Comparison of ENCODE assay signal across 8 cellular contexts in the genomic region with DNA sequence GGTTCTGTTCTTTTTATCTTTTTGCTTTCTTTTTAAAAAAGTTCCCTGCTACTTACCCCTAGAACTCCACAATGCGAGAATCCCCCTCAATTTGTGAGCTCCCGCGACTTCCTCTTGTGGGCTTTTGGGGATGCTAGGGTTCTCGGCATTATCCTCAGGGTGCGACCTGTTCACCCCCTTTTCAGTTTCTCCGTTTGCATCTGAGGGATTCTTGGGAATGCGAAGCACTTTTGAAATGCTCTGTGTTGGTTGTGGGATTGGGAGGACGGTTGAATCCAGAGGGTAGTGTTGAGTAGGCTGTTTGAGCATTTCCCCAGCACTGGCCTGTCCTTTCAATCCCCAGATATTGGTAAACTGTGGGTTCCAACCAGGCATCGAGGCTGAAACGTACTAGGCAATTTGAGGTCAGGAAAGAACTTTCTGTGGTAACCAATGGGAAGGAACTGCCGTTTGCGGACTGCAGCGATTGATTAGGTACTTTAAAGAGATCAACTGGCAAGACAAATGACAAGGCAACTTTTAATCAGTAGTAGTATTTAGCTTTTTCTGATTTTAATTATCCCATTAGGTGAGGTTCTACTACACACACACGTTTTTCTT. TPM values are rescaled to one million over a fixed set of nuclear protein-coding genes. Genes with fewer than 3 reads are reported as not detected.
DNase-seq lines count a peak whose midpoint lies in the region; ATAC-seq and TF ChIP-seq lines count a peak whose summit lies in the region.

No MANE protein-coding gene starts in this region.

- DNase-seq in BJ (ENCODE audit: low read depth) (no peak), epithelial cell of esophagus (ENCODE audit: low read depth) (peak; percentile 15), NCI-H187 treated with DMSO at 0.1 percent for 48 hours (lab: John Stamatoyannopoulos, UW) (no peak), NCI-H2029 (lab: John Stamatoyannopoulos, UW) (no peak)

- H3K9me2 ChIP-seq in SU-DHL-6 (replicated peaks; ENCODE audit: insufficient read depth, low read length), result no peaks in the 10 kb centered on the region

- TF ChIP-seq CTCF in BJ (IDR thresholded peaks at IDR 0.05; ENCODE audit: insufficient read depth, low read depth, low read length) (no peak), SU-DHL-6 (IDR thresholded peaks at IDR 0.05; ENCODE audit: insufficient read depth, low read length, poor library complexity, severe bottlenecking) (no peak), epithelial cell of esophagus (IDR thresholded peaks at IDR 0.05; ENCODE audit: insufficient read depth, low read depth, low read length, missing control alignments) (no peak), nephron (IDR thresholded peaks at IDR 0.05; ENCODE audit: unreplicated experiment in 3 of 3) (no peak)

- H3K27me3 Mint-ChIP-seq in nephron (ENCODE audit: low read depth), result no peaks in the 10 kb centered on the region

- H3K27ac ChIP-seq in SU-DHL-6 (ENCODE audit: low read depth, low read length), result peak overlapping the region; percentile 75

- peaks cover 4% of the 10 kb centered on the region; the same call in 1 of the 2 replicates for H4K20me1 ChIP-seq in SU-DHL-6 (ENCODE audit: low read depth, low read length)

- peaks cover 41% of the 10 kb centered on the region for H3K4me1 Mint-ChIP-seq in nephron

- ATAC-seq in GM19043 (IDR thresholded peaks at IDR 0.05; ENCODE audit: low read depth, unreplicated experiment) (peak; percentile 6), HG03175 (IDR thresholded peaks at IDR 0.05; ENCODE audit: unreplicated experiment) (peak; percentile 7)

- H3K4me3 Mint-ChIP-seq in nephron, result peak overlapping the region; percentile 98 to 100 (median 99)

- H3K36me3 ChIP-seq in BJ (ENCODE audit: control insufficient read depth, insufficient read depth, low read length) (no peaks in the 10 kb centered on the region), SU-DHL-6 (ENCODE audit: low read length) (no peaks in the 10 kb centered on the region; the same call in 1 of the 2 replicates)

- H3F3A ChIP-seq in SU-DHL-6 (ENCODE audit: insufficient read depth), result no peaks in the 10 kb centered on the region

- H3K9me3 Mint-ChIP-seq in nephron, result no peaks in the 10 kb centered on the region

- peaks cover 69% of the 10 kb centered on the region for H3K79me2 ChIP-seq in SU-DHL-6 (ENCODE audit: insufficient read depth, low read length)

- CTCF ChIA-PET in BJ (lab: Yijun Ruan, JAX), result no interaction called here

- H3K36me3 Mint-ChIP-seq in nephron (ENCODE audit: low read depth), result peaks cover 23% of the 10 kb centered on the region

- H3K4me3 ChIP-seq in BJ (ENCODE audit: low read depth, low read length) (peak overlapping the region; percentile 93), SU-DHL-6 (ENCODE audit: insufficient read depth, low read length, poor library complexity, severe bottlenecking) (peak overlapping the region; percentile 97), epithelial cell of esophagus (ENCODE audit: low read length) (peak overlapping the region; percentile 91)

- H3K9ac ChIP-seq in SU-DHL-6 (ENCODE audit: low read length), result peak overlapping the region; percentile 88

- POLR2A ChIA-PET in BJ (lab: Charles Lee), result interaction anchor here (0.6 to 1.0 kb wide), 4 partner anchors 11 to 751 kb away, joined by 3 to 5 read pairs (median 3); no protein-coding TSS in a partner anchor

- peak overlapping the region; percentile 85 for H2AFZ ChIP-seq in SU-DHL-6 (ENCODE audit: low read depth, low read length, severe bottlenecking)

- peak overlapping the region; percentile 91 for H3K4me2 ChIP-seq in SU-DHL-6 (ENCODE audit: low read depth, low read length, poor library complexity, severe bottlenecking)

- H3K27me3 ChIP-seq in BJ (ENCODE audit: control insufficient read depth, insufficient read depth, low read length) (no peaks in the 10 kb centered on the region), SU-DHL-6 (ENCODE audit: low read length) (no peaks in the 10 kb centered on the region)

- H3K9me3 ChIP-seq in SU-DHL-6 (ENCODE audit: insufficient read depth, low read length), result no peaks in the 10 kb centered on the region

- peak overlapping the region; percentile 98 to 100 (median 99) for H3K27ac Mint-ChIP-seq in nephron

RNA-seq across cellular contexts. Expression of a gene that starts 0.4 kb away (rescaled TPM):
- polyA plus RNA-seq in BJ (2011; rRNA removed), result 1.6 and 4.2 TPM in 2 replicates
- 0.71 and 1.1 TPM in 2 replicates for polyA minus RNA-seq in BJ (2011; rRNA and poly(A)+ RNA removed)

RNA-seq across cellular contexts. Expression of a gene that starts 0.6 kb away (rescaled TPM):
- polyA plus RNA-seq in BJ (2011; rRNA removed), result 23.5 and 62.5 TPM in 2 replicates
- polyA minus RNA-seq in BJ (2011; rRNA and poly(A)+ RNA removed), result 12.8 and 15.1 TPM in 2 replicates
